ENCODE assay signal across 23 cellular contexts in genomic region chr18:58807766-58808165, GRCh38.
"Had no signal": no experiment of that assay in that cellular context is flagged by ENCODE, and none has a peak within 500 bp of the region (broad histone marks: within the 10 kb centered on the region; RNA-seq: fewer than 3 reads in every experiment).

No MANE protein-coding gene starts in this region.

- H3K4me1 Mint-ChIP-seq: activated naive CD8-positive, alpha-beta T cell treated with anti-CD3 and anti-CD28 coated beads, Interleukin-2, amount 50 U/mL, for 24 hours had no signal

- H3K27me3 ChIP-seq: neutrophil, ovary, spleen, tibial artery had no signal

- ATAC-seq: activated CD8-positive, alpha-beta T cell treated with anti-CD3 and anti-CD28 coated beads for 36 hours; activated naive CD8-positive, alpha-beta T cell treated with anti-CD3 and anti-CD28 coated beads, Interleukin-2, amount 50 U/mL, for 24 hours had no signal

- H3K4me1 ChIP-seq: spleen had no signal

- H3K27ac Mint-ChIP-seq: activated CD4-positive, alpha-beta T cell treated with anti-CD3 and anti-CD28 coated beads, Interleukin-2, amount 10 ng/mL, durations not matched to agents 7 days and 5 days; activated CD8-positive, alpha-beta memory T cell treated with anti-CD3 and anti-CD28 coated beads, Interleukin-2, amount 10 ng/mL, durations not matched to agents 7 days and 5 days; activated CD8-positive, alpha-beta T cell treated with anti-CD3 and anti-CD28 coated beads for 36 hours; activated naive CD8-positive, alpha-beta T cell treated with anti-CD3 and anti-CD28 coated beads, Interleukin-2, amount 50 U/mL, for 24 hours; natural killer cell treated with Interleukin-12 subunit alpha and Interleukin-12 subunit beta and Interleukin-15 and Interleukin-18, amount 100 ng/mL, for 72 hours; T-helper 2 cell treated with Interferon-gamma antibody and Interleukin-4, amounts not matched to agents 5 μg/mL and 100 μg/mL, for 36 hours had no signal

- H3K36me3 Mint-ChIP-seq: activated CD8-positive, alpha-beta memory T cell treated with anti-CD3 and anti-CD28 coated beads, Interleukin-2, amount 10 ng/mL, durations not matched to agents 7 days and 5 days; natural killer cell treated with Interleukin-12 subunit alpha and Interleukin-12 subunit beta and Interleukin-15 and Interleukin-18, amount 100 ng/mL, for 72 hours had no signal

- H3K9me3 Mint-ChIP-seq: activated CD4-positive, alpha-beta T cell treated with anti-CD3 and anti-CD28 coated beads, Interleukin-2, amount 10 ng/mL, durations not matched to agents 7 days and 5 days; activated CD8-positive, alpha-beta T cell treated with anti-CD3 and anti-CD28 coated beads for 36 hours; activated naive CD8-positive, alpha-beta T cell treated with anti-CD3 and anti-CD28 coated beads, Interleukin-2, amount 50 U/mL, for 24 hours; natural killer cell treated with Interleukin-12 subunit alpha and Interleukin-12 subunit beta and Interleukin-15 and Interleukin-18, amount 100 ng/mL, for 72 hours; T-helper 2 cell treated with Interferon-gamma antibody and Interleukin-4, amounts not matched to agents 5 μg/mL and 100 μg/mL, for 36 hours had no signal

- H3K9me3 ChIP-seq: neutrophil, ovary, prostate gland, tibial artery had no signal

- H3K27ac ChIP-seq: neutrophil, ovary, tibial artery, VCaP had no signal

- H3K4me3 Mint-ChIP-seq: activated CD4-positive, alpha-beta T cell treated with anti-CD3 and anti-CD28 coated beads, Interleukin-2, amount 10 ng/mL, durations not matched to agents 7 days and 5 days; activated CD8-positive, alpha-beta memory T cell treated with anti-CD3 and anti-CD28 coated beads, Interleukin-2, amount 10 ng/mL, durations not matched to agents 7 days and 5 days; activated CD8-positive, alpha-beta T cell treated with anti-CD3 and anti-CD28 coated beads for 36 hours; activated naive CD8-positive, alpha-beta T cell treated with anti-CD3 and anti-CD28 coated beads, Interleukin-2, amount 50 U/mL, for 24 hours; natural killer cell treated with Interleukin-12 subunit alpha and Interleukin-12 subunit beta and Interleukin-15 and Interleukin-18, amount 100 ng/mL, for 72 hours; T-helper 2 cell treated with Interferon-gamma antibody and Interleukin-4, amounts not matched to agents 5 μg/mL and 100 μg/mL, for 36 hours had no signal

- DNase-seq: activated CD4-positive, alpha-beta T cell treated with anti-CD3 and anti-CD28 coated beads, Interleukin-2, amount 10 ng/mL, durations not matched to agents 7 days and 5 days; activated CD4-positive, CD25-positive, alpha-beta regulatory T cell treated with anti-CD3 and anti-CD28 coated beads, Interleukin-2, amount 50 U/mL, for 72 hours; activated CD8-positive, alpha-beta memory T cell treated with anti-CD3 and anti-CD28 coated beads, Interleukin-2, amount 10 ng/mL, durations not matched to agents 7 days and 5 days; activated CD8-positive, alpha-beta T cell treated with anti-CD3 and anti-CD28 coated beads for 36 hours; activated gamma-delta T cell; activated naive CD4-positive, alpha-beta T cell treated with anti-CD3 and anti-CD28 coated beads, Interleukin-2, amount 50 U/mL, for 16 hours; activated naive CD8-positive, alpha-beta T cell treated with anti-CD3 and anti-CD28 coated beads, Interleukin-2, amount 50 U/mL, for 24 hours; activated T-cell treated with anti-CD3 and anti-CD28 coated beads for 4 hours; cortex of kidney; effector CD4-positive, alpha-beta T cell; erythroblast; glutamatergic neuron; hippocampal formation; ovary; spleen; stimulated activated CD4-positive, alpha-beta T cell treated with anti-CD3 and anti-CD28 coated beads, Interleukin-4, amount 100 ng/mL, for 1 hour; stimulated activated naive CD4-positive, alpha-beta T cell treated with Interleukin-2 at 50 U/mL for 16 hours; tibial artery had no signal

- H3K36me3 ChIP-seq: neutrophil, ovary, prostate gland, spleen, tibial artery had no signal

- H3K4me3 ChIP-seq: ovary, prostate gland, tibial artery had no signal
